In the genomic region with DNA sequence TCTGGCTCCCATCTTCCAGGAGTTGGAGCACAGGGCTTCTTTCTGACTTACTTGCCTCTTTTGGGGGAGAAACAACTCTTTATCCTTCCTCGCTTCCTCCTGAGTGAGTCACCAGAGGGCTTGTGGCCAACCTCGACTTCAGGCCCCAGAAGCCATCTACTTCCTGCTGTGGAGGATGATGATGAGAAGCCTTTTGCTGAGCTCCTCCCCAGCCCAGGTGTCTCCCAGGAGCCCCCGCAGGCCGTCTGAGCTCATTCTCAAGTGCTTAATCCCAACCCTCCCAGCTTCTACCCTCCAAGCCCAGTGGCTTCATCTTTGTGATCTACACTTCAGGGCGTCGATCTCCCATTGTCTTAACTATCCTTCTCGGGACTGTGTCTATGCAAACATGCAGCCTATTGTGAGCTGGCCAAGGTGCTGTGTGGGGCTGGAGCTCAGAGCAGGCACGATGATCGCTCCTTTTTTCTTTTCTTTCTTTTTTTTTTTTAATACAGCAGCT, we compare ENCODE assay signal across 1 cellular context.
TF ChIP-seq lines count a peak whose summit lies in the region.

No MANE protein-coding gene starts in this region.

TF ChIP-seq in HepG2, 621 proteins besides CTCF, POLR2A, EP300 and RAD21:
- TF ChIP-seq ZFY (CRISPR knock-in tag; IDR thresholded peaks at IDR 0.05): no peak
- TF ChIP-seq, protein P1, sequence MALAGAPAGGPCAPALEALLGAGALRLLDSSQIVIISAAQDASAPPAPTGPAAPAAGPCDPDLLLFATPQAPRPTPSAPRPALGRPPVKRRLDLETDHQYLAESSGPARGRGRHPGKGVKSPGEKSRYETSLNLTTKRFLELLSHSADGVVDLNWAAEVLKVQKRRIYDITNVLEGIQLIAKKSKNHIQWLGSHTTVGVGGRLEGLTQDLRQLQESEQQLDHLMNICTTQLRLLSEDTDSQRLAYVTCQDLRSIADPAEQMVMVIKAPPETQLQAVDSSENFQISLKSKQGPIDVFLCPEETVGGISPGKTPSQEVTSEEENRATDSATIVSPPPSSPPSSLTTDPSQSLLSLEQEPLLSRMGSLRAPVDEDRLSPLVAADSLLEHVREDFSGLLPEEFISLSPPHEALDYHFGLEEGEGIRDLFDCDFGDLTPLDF (CRISPR knock-in tag; IDR thresholded peaks at IDR 0.05): no peak
- no peak for TF ChIP-seq ZNF3 (CRISPR knock-in tag; IDR thresholded peaks at IDR 0.05)
- TF ChIP-seq MAZ (IDR thresholded peaks at IDR 0.05; ENCODE audit: borderline replicate concordance, low read depth, low read length): no peak
- no peak for TF ChIP-seq MAZ (CRISPR knock-in tag; IDR thresholded peaks at IDR 0.05; ENCODE audit: low read depth)
- no peak for TF ChIP-seq ZNF703 (CRISPR knock-in tag; IDR thresholded peaks at IDR 0.05; ENCODE audit: borderline replicate concordance)
- TF ChIP-seq, protein P2, sequence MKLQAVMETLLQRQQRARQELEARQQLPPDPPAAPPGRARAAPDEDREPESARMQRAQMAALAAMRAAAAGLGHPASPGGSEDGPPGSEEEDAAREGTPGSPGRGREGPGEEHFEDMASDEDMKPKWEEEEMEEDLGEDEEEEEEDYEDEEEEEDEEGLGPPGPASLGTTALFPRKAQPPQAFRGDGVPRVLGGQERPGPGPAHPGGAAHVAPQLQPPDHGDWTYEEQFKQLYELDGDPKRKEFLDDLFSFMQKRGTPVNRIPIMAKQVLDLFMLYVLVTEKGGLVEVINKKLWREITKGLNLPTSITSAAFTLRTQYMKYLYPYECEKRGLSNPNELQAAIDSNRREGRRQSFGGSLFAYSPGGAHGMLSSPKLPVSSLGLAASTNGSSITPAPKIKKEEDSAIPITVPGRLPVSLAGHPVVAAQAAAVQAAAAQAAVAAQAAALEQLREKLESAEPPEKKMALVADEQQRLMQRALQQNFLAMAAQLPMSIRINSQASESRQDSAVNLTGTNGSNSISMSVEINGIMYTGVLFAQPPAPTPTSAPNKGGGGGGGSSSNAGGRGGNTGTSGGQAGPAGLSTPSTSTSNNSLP (IDR thresholded peaks at IDR 0.05; ENCODE audit: low read depth, low read length): no peak
- no peak for TF ChIP-seq HOXA5 (CRISPR knock-in tag; IDR thresholded peaks at IDR 0.05)
- no peak for TF ChIP-seq GPN1 (CRISPR knock-in tag; IDR thresholded peaks at IDR 0.05; ENCODE audit: borderline replicate concordance)
